25 cellular contexts compared by ENCODE assay signal in genomic region chr11:2665747-2666710, GRCh38. TPM values are rescaled to one million over a fixed set of nuclear protein-coding genes. Genes with fewer than 3 reads are reported as not detected.
DNase-seq lines count a peak whose midpoint lies in the region; ATAC-seq, FAIRE-seq and TF ChIP-seq lines count a peak whose summit lies in the region.
"Had no signal": no experiment of that assay in that cellular context is flagged by ENCODE, and none has a peak within 500 bp of the region (broad histone marks: within the 10 kb centered on the region; RNA-seq: fewer than 3 reads in every experiment).

No MANE protein-coding gene starts in this region.

- H3K36me3 ChIP-seq in testis (ENCODE audit: low read depth, missing control alignments): no peaks in the 10 kb centered on the region

- CTCF ChIA-PET in activated CD8-positive, alpha-beta memory T cell treated with anti-CD3 and anti-CD28 coated beads, Interleukin-2, amount 10 ng/mL, durations not matched to agents 7 days and 5 days (lab: Charles Lee): no interaction called here

- FAIRE-seq in D721Med (lab: Jason Lieb, UNC): no peak
- FAIRE-seq: bronchial epithelial cell, frontal cortex, GM12891 had no signal

- H3K4me1 Mint-ChIP-seq in activated CD8-positive, alpha-beta memory T cell treated with anti-CD3 and anti-CD28 coated beads, Interleukin-2, amount 10 ng/mL, durations not matched to agents 7 days and 5 days: peaks cover 4% of the 10 kb centered on the region

- no peak overlapping the region for H3K4me3 Mint-ChIP-seq in activated CD8-positive, alpha-beta memory T cell treated with anti-CD3 and anti-CD28 coated beads, Interleukin-2, amount 10 ng/mL, durations not matched to agents 7 days and 5 days
- H3K4me3 Mint-ChIP-seq: activated naive CD8-positive, alpha-beta T cell; naive thymus-derived CD4-positive, alpha-beta T cell; type B pancreatic cell had no signal

- no peaks in the 10 kb centered on the region for H3K27me3 Mint-ChIP-seq in activated CD8-positive, alpha-beta memory T cell treated with anti-CD3 and anti-CD28 coated beads, Interleukin-2, amount 10 ng/mL, durations not matched to agents 7 days and 5 days
- H3K27me3 Mint-ChIP-seq: activated naive CD8-positive, alpha-beta T cell; naive thymus-derived CD4-positive, alpha-beta T cell; type B pancreatic cell had no signal

- H3K4me1 ChIP-seq in testis: peaks cover 4% of the 10 kb centered on the region
- H3K4me1 ChIP-seq: parathyroid adenoma, SJSA1 had no signal

- H3K9me3 ChIP-seq in testis: no peaks in the 10 kb centered on the region

- peaks cover 3% of the 10 kb centered on the region for H3K36me3 Mint-ChIP-seq in activated CD8-positive, alpha-beta memory T cell treated with anti-CD3 and anti-CD28 coated beads, Interleukin-2, amount 10 ng/mL, durations not matched to agents 7 days and 5 days

- no peak overlapping the region for H3K27ac ChIP-seq in coronary artery
- no peak overlapping the region for H3K27ac ChIP-seq in testis
- H3K27ac ChIP-seq: dorsolateral prefrontal cortex, GM23248, parathyroid adenoma, SJSA1 had no signal

- H3K27me3 ChIP-seq in testis: no peaks in the 10 kb centered on the region
- H3K27me3 ChIP-seq: dorsolateral prefrontal cortex, SJSA1 had no signal

- intact Hi-C loops in testis (cut with DNase I; ENCODE audit: low total_unique reads): no loop called here

- no peak for TF ChIP-seq CTCF in coronary artery (IDR thresholded peaks at IDR 0.05)
- TF ChIP-seq CTCF in testis (IDR thresholded peaks at IDR 0.05): no peak
- no peak for TF ChIP-seq CTCF in D721Med (IDR thresholded peaks at IDR 0.05; ENCODE audit: insufficient read depth, missing control alignments)

- H3K9me3 Mint-ChIP-seq in activated CD8-positive, alpha-beta memory T cell treated with anti-CD3 and anti-CD28 coated beads, Interleukin-2, amount 10 ng/mL, durations not matched to agents 7 days and 5 days (ENCODE audit: low read depth): peaks cover 2% of the 10 kb centered on the region
- H3K9me3 Mint-ChIP-seq: type B pancreatic cell had no signal

- no peak overlapping the region for H3K27ac Mint-ChIP-seq in activated CD8-positive, alpha-beta memory T cell treated with anti-CD3 and anti-CD28 coated beads, Interleukin-2, amount 10 ng/mL, durations not matched to agents 7 days and 5 days
- H3K27ac Mint-ChIP-seq: activated naive CD8-positive, alpha-beta T cell; naive thymus-derived CD4-positive, alpha-beta T cell; type B pancreatic cell had no signal

- 73 to 83% methylated on average over 11 to 14 of the region's 14 CpGs for WGBS in testis, 2 donors

- ATAC-seq in activated CD8-positive, alpha-beta memory T cell treated with anti-CD3 and anti-CD28 coated beads, Interleukin-2, amount 10 ng/mL, durations not matched to agents 7 days and 5 days: no peak
- ATAC-seq: naive thymus-derived CD4-positive, alpha-beta T cell; stimulated activated naive CD8-positive, alpha-beta T cell treated with anti-CD3 and anti-CD28 coated beads, Interleukin-15, Interleukin-2, amounts not matched to agents 100 U/mL and 50 U/mL, for 24 hours had no signal

- DNase-seq in activated CD8-positive, alpha-beta memory T cell treated with anti-CD3 and anti-CD28 coated beads, Interleukin-2, amount 10 ng/mL, durations not matched to agents 7 days and 5 days: peak; percentile 30
- DNase-seq in activated CD8-positive, alpha-beta memory T cell treated with anti-CD3 and anti-CD28 coated beads, Interleukin-2, amount 50 U/mL, for 4 hours: no peak
- DNase-seq in coronary artery (ENCODE audit: low spot score) (peak; percentile 50), mucosa of gallbladder (ENCODE audit: low spot score) (peak; percentile 32), testis (peak; percentile 43), D721Med (ENCODE audit: insufficient read length, low spot score) (no peak), hippocampal formation (lab: John Stamatoyannopoulos, UW) (no peak)
- DNase-seq in activated CD4-positive, alpha-beta T cell treated with anti-CD3 and anti-CD28 coated beads for 1 hour: no peak
- DNase-seq: DMS79 treated with DMSO at 0.1 percent for 48 hours; GM23248; KG1; kidney glomerular epithelial cell; mesendoderm; naive thymus-derived CD4-positive, alpha-beta T cell; NCI-H187; stimulated activated naive CD8-positive, alpha-beta T cell treated with anti-CD3 and anti-CD28 coated beads, Interleukin-15, Interleukin-2, amounts not matched to agents 100 U/mL and 50 U/mL, for 24 hours; T-helper 2 cell had no signal

- no peak overlapping the region for H3K4me3 ChIP-seq in coronary artery
- no peak overlapping the region for H3K4me3 ChIP-seq in testis
- H3K4me3 ChIP-seq: dorsolateral prefrontal cortex, GM23248, SJSA1 had no signal

- TF ChIP-seq POLR2A in testis (IDR thresholded peaks at IDR 0.05): no peak

RNA-seq across cellular contexts. Expression of gene KCNQ1OT1, which starts 33.8 kb away (rescaled TPM):
- under 1 TPM; 0.33 to 0.44 TPM for total RNA-seq in activated CD8-positive, alpha-beta memory T cell treated with anti-CD3 and anti-CD28 coated beads, Interleukin-2, amount 10 ng/mL, durations not matched to agents 7 days and 5 days
- total RNA-seq in mucosa of gallbladder: 2.2 TPM
- total RNA-seq in testis: 1 to 10 TPM; 4.0 to 5.9 TPM
- polyA plus RNA-seq in testis (ENCODE audit: insufficient read depth, low read depth, low replicate concordance): 0.20 TPM

Comparison
In these comparisons a context has a peak if more than half of its experiments do, and no peak if none do; other contexts are left out.
1. DNase-seq: peak in activated CD8-positive, alpha-beta memory T cell treated with anti-CD3 and anti-CD28 coated beads, Interleukin-2, amount 10 ng/mL, durations not matched to agents 7 days and 5 days (single experiment), coronary artery (single experiment), mucosa of gallbladder (single experiment) and testis (single experiment); none in activated CD8-positive, alpha-beta memory T cell treated with anti-CD3 and anti-CD28 coated beads, Interleukin-2, amount 50 U/mL, for 4 hours (single experiment), D721Med (single experiment), hippocampal formation (0 of 2) and activated CD4-positive, alpha-beta T cell treated with anti-CD3 and anti-CD28 coated beads for 1 hour (single experiment).